ENCODE assay signal across 1 cellular context in genomic region chr17:82709676-82710498, GRCh38.
A peak's percentile ranks its signal among the peaks of the same experiment; 100 is the strongest.
TF ChIP-seq lines count a peak whose summit lies in the region.

No MANE protein-coding gene starts in this region.

TF ChIP-seq in HepG2, 621 proteins besides CTCF, POLR2A, EP300 and RAD21:
- TF ChIP-seq KDM5B (CRISPR knock-in tag; IDR thresholded peaks at IDR 0.05; ENCODE audit: borderline replicate concordance) (peak; percentile 46; the same call in 1 of the 2 replicates), ZNF572 (CRISPR knock-in tag; IDR thresholded peaks at IDR 0.05) (no peak), ZNF274 (CRISPR knock-in tag; IDR thresholded peaks at IDR 0.05) (0 out of 2 replicates have a peak, but pooled peaks have one; percentile 47), ZNF430 (CRISPR knock-in tag; IDR thresholded peaks at IDR 0.05) (no peak), MAX (IDR thresholded peaks at IDR 0.05) (0 out of 2 replicates have a peak, but pooled peaks have one; percentile 51), FOXO4 (CRISPR knock-in tag; conservative IDR thresholded peaks at IDR 0.05) (no peak), ZNF605 (CRISPR knock-in tag; IDR thresholded peaks at IDR 0.05) (0 out of 2 replicates have a peak, but pooled peaks have one; percentile 35), ZNF891 (CRISPR knock-in tag; IDR thresholded peaks at IDR 0.05) (peak; percentile 65; the same call in 1 of the 2 replicates), MIXL1 (CRISPR knock-in tag; IDR thresholded peaks at IDR 0.05) (no peak), HNRNPL (IDR thresholded peaks at IDR 0.05; ENCODE audit: low read depth, low read length) (0 out of 2 replicates have a peak, but pooled peaks have one; percentile 53), ZNF563 (CRISPR knock-in tag; IDR thresholded peaks at IDR 0.05) (peak; percentile 40; the same call in 1 of the 2 replicates), ZNF687 (CRISPR knock-in tag; IDR thresholded peaks at IDR 0.05) (peak; percentile 74), ZNF34 (CRISPR knock-in tag; IDR thresholded peaks at IDR 0.05; ENCODE audit: borderline replicate concordance) (0 out of 2 replicates have a peak, but pooled peaks have one; percentile 30), PRPF4 (IDR thresholded peaks at IDR 0.05; ENCODE audit: low read depth, low read length, poor library complexity, severe bottlenecking) (no peak), SP4 (CRISPR knock-in tag; IDR thresholded peaks at IDR 0.05) (0 out of 2 replicates have a peak, but pooled peaks have one; percentile 45), MAF1 (CRISPR knock-in tag; IDR thresholded peaks at IDR 0.05; ENCODE audit: borderline replicate concordance) (no peak), ZFX (CRISPR knock-in tag; IDR thresholded peaks at IDR 0.05; ENCODE audit: low read depth) (peak; percentile 11; the same call in 1 of the 2 replicates), MZF1 (CRISPR knock-in tag; IDR thresholded peaks at IDR 0.05; ENCODE audit: borderline replicate concordance) (0 out of 2 replicates have a peak, but pooled peaks have one; percentile 30)
- TF ChIP-seq, protein P1, sequence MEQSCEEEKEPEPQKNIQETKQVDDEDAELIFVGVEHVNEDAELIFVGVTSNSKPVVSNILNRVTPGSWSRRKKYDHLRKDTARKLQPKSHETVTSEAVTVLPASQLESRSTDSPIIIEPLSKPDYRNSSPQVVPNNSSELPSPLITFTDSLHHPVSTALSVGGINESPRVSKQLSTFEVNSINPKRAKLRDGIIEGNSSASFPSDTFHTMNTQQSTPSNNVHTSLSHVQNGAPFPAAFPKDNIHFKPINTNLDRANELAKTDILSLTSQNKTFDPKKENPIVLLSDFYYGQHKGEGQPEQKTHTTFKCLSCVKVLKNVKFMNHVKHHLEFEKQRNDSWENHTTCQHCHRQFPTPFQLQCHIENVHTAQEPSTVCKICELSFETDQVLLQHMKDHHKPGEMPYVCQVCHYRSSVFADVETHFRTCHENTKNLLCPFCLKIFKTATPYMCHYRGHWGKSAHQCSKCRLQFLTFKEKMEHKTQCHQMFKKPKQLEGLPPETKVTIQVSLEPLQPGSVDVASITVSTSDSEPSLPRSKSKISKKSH (CRISPR knock-in tag; IDR thresholded peaks at IDR 0.05; ENCODE audit: borderline replicate concordance) = peak; percentile 27; the same call in 1 of the 2 replicates
- TF ChIP-seq, protein P2, sequence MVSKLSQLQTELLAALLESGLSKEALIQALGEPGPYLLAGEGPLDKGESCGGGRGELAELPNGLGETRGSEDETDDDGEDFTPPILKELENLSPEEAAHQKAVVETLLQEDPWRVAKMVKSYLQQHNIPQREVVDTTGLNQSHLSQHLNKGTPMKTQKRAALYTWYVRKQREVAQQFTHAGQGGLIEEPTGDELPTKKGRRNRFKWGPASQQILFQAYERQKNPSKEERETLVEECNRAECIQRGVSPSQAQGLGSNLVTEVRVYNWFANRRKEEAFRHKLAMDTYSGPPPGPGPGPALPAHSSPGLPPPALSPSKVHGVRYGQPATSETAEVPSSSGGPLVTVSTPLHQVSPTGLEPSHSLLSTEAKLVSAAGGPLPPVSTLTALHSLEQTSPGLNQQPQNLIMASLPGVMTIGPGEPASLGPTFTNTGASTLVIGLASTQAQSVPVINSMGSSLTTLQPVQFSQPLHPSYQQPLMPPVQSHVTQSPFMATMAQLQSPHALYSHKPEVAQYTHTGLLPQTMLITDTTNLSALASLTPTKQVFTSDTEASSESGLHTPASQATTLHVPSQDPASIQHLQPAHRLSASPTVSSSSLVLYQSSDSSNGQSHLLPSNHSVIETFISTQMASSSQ (IDR thresholded peaks at IDR 0.05; ENCODE audit: low read depth) = no peak
- TF ChIP-seq, protein P2 (CRISPR knock-in tag; IDR thresholded peaks at IDR 0.05; ENCODE audit: borderline replicate concordance) = 0 out of 2 replicates have a peak, but pooled peaks have one; percentile 22
- TF ChIP-seq, protein P3, sequence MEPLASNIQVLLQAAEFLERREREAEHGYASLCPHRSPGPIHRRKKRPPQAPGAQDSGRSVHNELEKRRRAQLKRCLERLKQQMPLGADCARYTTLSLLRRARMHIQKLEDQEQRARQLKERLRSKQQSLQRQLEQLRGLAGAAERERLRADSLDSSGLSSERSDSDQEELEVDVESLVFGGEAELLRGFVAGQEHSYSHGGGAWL (CRISPR knock-in tag; IDR thresholded peaks at IDR 0.05) = 0 out of 2 replicates have a peak, but pooled peaks have one; percentile 29
